In genomic region chrX:132063862-132064261, GRCh38 we compare ENCODE assay signal across 19 cellular contexts.
"Had no signal": no experiment of that assay in that cellular context is flagged by ENCODE, and none has a peak within 500 bp of the region (broad histone marks: within the 10 kb centered on the region; RNA-seq: fewer than 3 reads in every experiment).

No MANE protein-coding gene starts in this region.

- H3K9ac ChIP-seq: neural progenitor cell, parathyroid adenoma had no signal

- H3K9me3 ChIP-seq: gastrocnemius medialis, right lobe of liver, thoracic aorta, tibial nerve, upper lobe of left lung had no signal

- H3K27me3 ChIP-seq: gastrocnemius medialis, neural progenitor cell, right lobe of liver, upper lobe of left lung had no signal

- H3K4me3 ChIP-seq: dorsolateral prefrontal cortex, gastrocnemius medialis, neural progenitor cell, right lobe of liver, thoracic aorta, tibial nerve, upper lobe of left lung had no signal

- H3K27ac ChIP-seq: dorsolateral prefrontal cortex, epithelial cell of prostate, gastrocnemius medialis, neural progenitor cell, parathyroid adenoma, right lobe of liver, thoracic aorta, tibial nerve, upper lobe of left lung had no signal

- DNase-seq: dorsolateral prefrontal cortex; effector CD4-positive, alpha-beta T cell; foreskin fibroblast; gastrocnemius medialis; head of caudate nucleus; kidney; mesenchymal stem cell; naive thymus-derived CD4-positive, alpha-beta T cell; right lobe of liver; small intestine; stimulated activated CD4-positive, alpha-beta T cell treated with anti-CD3 and anti-CD28 coated beads, Interleukin-15, amount 100 ng/mL, for 24 hours; stimulated activated CD4-positive, alpha-beta T cell treated with anti-CD3 and anti-CD28 coated beads, Interleukin-2, amount 100 ng/mL, for 48 hours; stimulated activated naive B cell treated with anti-CD40 and anti-IgM and Interleukin-4, amounts not matched to agents 10 μg/mL and 1 μg/mL and 100 μg/mL, for 72 hours; upper lobe of left lung had no signal

- H3K36me3 ChIP-seq: gastrocnemius medialis, neural progenitor cell, right lobe of liver, thoracic aorta, tibial nerve, upper lobe of left lung had no signal

- H3K4me1 ChIP-seq: gastrocnemius medialis, neural progenitor cell, parathyroid adenoma, right lobe of liver, tibial nerve, upper lobe of left lung had no signal
